29 cellular contexts compared by ENCODE assay signal in genomic region chr18:57223160-57223870, GRCh38.
A peak's percentile ranks its signal among the peaks of the same experiment; 100 is the strongest.
DNase-seq lines count a peak whose midpoint lies in the region; ATAC-seq, FAIRE-seq and TF ChIP-seq lines count a peak whose summit lies in the region.
"Had no signal": no experiment of that assay in that cellular context is flagged by ENCODE, and none has a peak within 500 bp of the region (broad histone marks: within the 10 kb centered on the region; RNA-seq: fewer than 3 reads in every experiment).

No MANE protein-coding gene starts in this region.

- H3K27me3 ChIP-seq in GM23338 (ENCODE audit: insufficient read depth) (no peaks in the 10 kb centered on the region), body of pancreas (no peaks in the 10 kb centered on the region), small intestine (ENCODE audit: control insufficient read depth in 2 of 2, insufficient read depth in 2 of 2, low read length in 2 of 2) (no peaks in the 10 kb centered on the region)
- H3K27me3 ChIP-seq: adrenal gland, BE2C had no signal

- no peaks in the 10 kb centered on the region for H3K9me3 ChIP-seq in A549
- H3K9me3 ChIP-seq in body of pancreas: peaks cover 0 to under 1% (median 0%) of the 10 kb centered on the region in 3 donors
- no peaks in the 10 kb centered on the region for H3K9me3 ChIP-seq in small intestine (ENCODE audit: control insufficient read depth, low read depth)
- H3K9me3 ChIP-seq: adrenal gland, BE2C, esophagus squamous epithelium, MG63, SK-N-SH had no signal

- no peaks in the 10 kb centered on the region for H4K20me1 ChIP-seq in GM23338 (replicated peaks; ENCODE audit: insufficient read depth)

- POLR2A ChIA-PET in A549 (lab: Yijun Ruan, JAX): no interaction called here

- no peaks in the 10 kb centered on the region; the same call in 2 of the 3 replicates for H3K9me3 Mint-ChIP-seq in GM23338
- H3K9me3 Mint-ChIP-seq: activated T-cell treated with anti-CD3 and anti-CD28 coated beads, Interleukin-2, amount 50 U/mL, for 4 hours; effector memory CD8-positive, alpha-beta T cell; memory B cell; type B pancreatic cell had no signal

- H3K4me1 ChIP-seq in A549 (peaks cover 14% of the 10 kb centered on the region), GM23338 (ENCODE audit: insufficient read depth) (peaks cover 16% of the 10 kb centered on the region), body of pancreas (peaks cover 5% of the 10 kb centered on the region), small intestine (ENCODE audit: control insufficient read depth in 2 of 2, insufficient read depth in 1 of 2, low read depth in 1 of 2, low read length in 1 of 2) (no peaks in the 10 kb centered on the region)
- H3K4me1 ChIP-seq: adrenal gland, BE2C, esophagus squamous epithelium, gastroesophageal sphincter had no signal

- no peak for TF ChIP-seq EP300 in A549 (IDR thresholded peaks at IDR 0.05)

- H2AFZ ChIP-seq in GM23338: peak overlapping the region; percentile 64; the same call in 1 of the 2 replicates

- intact Hi-C loops in body of pancreas (cut with DNase I): no loop called here

- H3K36me3 Mint-ChIP-seq in GM23338 (ENCODE audit: low read depth): no peaks in the 10 kb centered on the region
- H3K36me3 Mint-ChIP-seq: memory B cell, type B pancreatic cell had no signal

- CTCF ChIA-PET in A549 (lab: Yijun Ruan, JAX): interaction anchor here (0.6 kb wide), 1 partner anchor 187 kb away, joined by 3 read pairs; no protein-coding TSS in a partner anchor

- H3K4me3 ChIP-seq in A549 (no peak overlapping the region), GM23338 (no peak overlapping the region), body of pancreas (no peak overlapping the region), small intestine (ENCODE audit: low read depth in 1 of 2, low read length in 2 of 2) (no peak overlapping the region)
- H3K4me3 ChIP-seq: adrenal gland, coronary artery, esophagus squamous epithelium, gastroesophageal sphincter, MG63, smooth muscle cell had no signal

- H3K4me1 Mint-ChIP-seq in GM23338: peaks cover 17% of the 10 kb centered on the region
- H3K4me1 Mint-ChIP-seq: memory B cell had no signal

- TF ChIP-seq CTCF in A549 (IDR thresholded peaks at IDR 0.05): no peak
- no peak for TF ChIP-seq CTCF in GM23338 (conservative IDR thresholded peaks at IDR 0.05; ENCODE audit: low read depth in 2 of 2)
- no peak for TF ChIP-seq CTCF in body of pancreas (IDR thresholded peaks at IDR 0.05)

- peaks cover under 1% of the 10 kb centered on the region for H3K27me3 Mint-ChIP-seq in GM23338 (ENCODE audit: insufficient read depth, low read depth, poor library complexity)

- H3K4me2 ChIP-seq in A549 (peak overlapping the region; percentile 38), GM23338 (no peak overlapping the region)
- H3K4me2 ChIP-seq: SK-N-SH, smooth muscle cell had no signal

- H3F3A ChIP-seq in GM23338 (replicated peaks; ENCODE audit: low read depth): 0 out of 2 replicates have a peak, but pooled peaks cover 2% of the 10 kb centered on the region

- no peak for TF ChIP-seq POLR2A in A549 (IDR thresholded peaks at IDR 0.05; ENCODE audit: low read length)
- TF ChIP-seq POLR2A in body of pancreas (IDR thresholded peaks at IDR 0.05): no peak

- H3K27ac Mint-ChIP-seq in GM23338: no peak overlapping the region
- H3K27ac Mint-ChIP-seq: effector memory CD8-positive, alpha-beta T cell; HFFc6; memory B cell; type B pancreatic cell had no signal

- H3K27ac ChIP-seq in A549 (peak overlapping the region; percentile 28 to 63; a peak in 3 of 6 replicates), GM23338 (ENCODE audit: low read depth) (no peak overlapping the region), body of pancreas (peak overlapping the region in 3 of 4 donors; percentile 7 to 65 (median 49)), small intestine (ENCODE audit: low read depth in 1 of 2, low read length in 1 of 2) (no peak overlapping the region), caudate nucleus (ENCODE audit: low read depth, low read length) (no peak overlapping the region)
- H3K27ac ChIP-seq: adrenal gland, coronary artery, esophagus squamous epithelium, gastroesophageal sphincter had no signal

- 28% methylated on average over 4 of the region's 4 CpGs for WGBS in A549 (ENCODE audit: missing lambda C conversion rate)
- WGBS in body of pancreas, 2 donors: 30 to 31% methylated on average over 4 of the region's 4 CpGs
- 68 to 75% (median 70%) methylated on average over 4 of the region's 4 CpGs for WGBS in small intestine, 3 donors

- peak in 1 of 2 experiments; percentile 54 for DNase-seq in A549 (ENCODE audit: low read depth in 1 of 2, low spot score in 1 of 2)
- no peak for DNase-seq in GM23338 (ENCODE audit: low spot score)
- no peak for DNase-seq in body of pancreas
- peak; percentile 92 for DNase-seq in kidney glomerular epithelial cell (lab: John Stamatoyannopoulos, UW)
- no peak for DNase-seq in medulla oblongata (ENCODE audit: extremely low spot score)
- DNase-seq in activated naive CD4-positive, alpha-beta T cell treated with Interleukin-2 at 50 U/mL for 16 hours: no peak
- no peak for DNase-seq in small intestine
- DNase-seq in caudate nucleus (lab: John Stamatoyannopoulos, UW): no peak
- DNase-seq: activated CD4-positive, alpha-beta T cell treated with anti-CD3 and anti-CD28 coated beads for 4 hours; activated naive CD4-positive, alpha-beta T cell; activated T-cell treated with anti-CD3 and anti-CD28 coated beads, Interleukin-2, amount 50 U/mL, for 4 hours; adrenal gland; BE2C; effector memory CD8-positive, alpha-beta T cell; esophagus squamous epithelium; HFFc6; kidney; MG63; nucleus accumbens; SK-N-SH; stimulated activated CD4-positive, alpha-beta T cell treated with anti-CD3 and anti-CD28 coated beads, Interleukin-2, amount 100 ng/mL, for 24 hours; T-helper 2 cell had no signal

- no peaks in the 10 kb centered on the region for H3K79me2 ChIP-seq in GM23338 (replicated peaks; ENCODE audit: insufficient read depth)

- no peak overlapping the region for H3K4me3 Mint-ChIP-seq in GM23338
- H3K4me3 Mint-ChIP-seq: activated T-cell treated with anti-CD3 and anti-CD28 coated beads, Interleukin-2, amount 50 U/mL, for 4 hours; effector memory CD8-positive, alpha-beta T cell; HFFc6; memory B cell; type B pancreatic cell had no signal

- H3K36me3 ChIP-seq in GM23338 (ENCODE audit: insufficient read depth) (no peaks in the 10 kb centered on the region; the same call in 1 of the 2 replicates), body of pancreas (replicated peaks in 1 of 2; ENCODE audit: insufficient read depth in 1 of 2, low read depth in 2 of 2) (no peaks in the 10 kb centered on the region), small intestine (ENCODE audit: control insufficient read depth in 2 of 2, insufficient read depth in 2 of 2, low read length in 2 of 2) (no peaks in the 10 kb centered on the region)
- H3K36me3 ChIP-seq: adrenal gland, BE2C, esophagus squamous epithelium, gastroesophageal sphincter, MG63 had no signal

- ATAC-seq in A549 (peak in 1 of 2 experiments; percentile 47; a peak in 3 of 6 replicates), GM23338 (no peak), body of pancreas (peak; percentile 64)
- ATAC-seq: activated T-cell treated with anti-CD3 and anti-CD28 coated beads, Interleukin-2, amount 50 U/mL, for 4 hours; effector memory CD8-positive, alpha-beta T cell; gastroesophageal sphincter had no signal

- no peak for TF ChIP-seq RAD21 in A549 (conservative IDR thresholded peaks at IDR 0.05 in 1 of 2, IDR thresholded peaks at IDR 0.05 in 1 of 2)

- no peak for FAIRE-seq in A549 (lab: Jason Lieb, UNC)
- FAIRE-seq in small intestine (lab: Jason Lieb, UNC): no peak
- FAIRE-seq: A204.1, GM19239, kidney had no signal

- H3K9me2 ChIP-seq in GM23338 (ENCODE audit: insufficient read depth): peaks cover 12% of the 10 kb centered on the region
- H3K9me2 ChIP-seq: SK-N-SH had no signal

TF ChIP-seq in A549, 52 proteins besides CTCF, POLR2A, EP300 and RAD21 (continues in another document):
- no peak for TF ChIP-seq GATA3 (IDR thresholded peaks at IDR 0.05; ENCODE audit: borderline replicate concordance)
- TF ChIP-seq ATOH8 (CRISPR knock-in tag; IDR thresholded peaks at IDR 0.05; ENCODE audit: low read depth): no peak
- no peak for TF ChIP-seq EHMT2 (IDR thresholded peaks at IDR 0.05; ENCODE audit: low read depth)
- TF ChIP-seq HES2 (IDR thresholded peaks at IDR 0.05): no peak

Comparison
In these comparisons a context has a peak if more than half of its experiments do, and no peak if none do; other contexts are left out.
1. H3K27ac ChIP-seq: peak in A549 (2 of 2) and body of pancreas (3 of 4); none in GM23338 (single experiment), small intestine (0 of 2) and caudate nucleus (single experiment).